In the genomic region with DNA sequence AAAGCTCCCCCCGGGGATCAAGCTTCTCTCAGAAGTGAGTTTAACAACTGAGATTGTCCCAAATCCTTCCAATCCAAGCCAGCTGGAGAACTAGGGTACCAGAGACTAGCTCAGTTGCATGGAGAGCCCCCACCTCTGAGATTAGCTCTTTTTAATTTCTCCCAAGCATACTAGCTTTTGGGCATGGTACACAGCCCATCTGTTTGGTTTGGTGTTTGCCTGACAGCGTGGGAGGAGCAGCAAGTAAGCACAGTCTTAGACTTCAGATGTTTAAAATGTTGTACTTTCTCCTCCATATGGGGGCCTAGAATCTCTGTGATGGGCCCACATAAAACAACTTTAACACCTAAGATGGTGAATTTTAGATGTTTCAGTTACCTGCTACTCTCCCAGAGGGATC, we compare ENCODE assay signal across 16 cellular contexts.
DNase-seq lines count a peak whose midpoint lies in the region; ATAC-seq and TF ChIP-seq lines count a peak whose summit lies in the region.
"Had no signal": no experiment of that assay in that cellular context is flagged by ENCODE, and none has a peak within 500 bp of the region (broad histone marks: within the 10 kb centered on the region; RNA-seq: fewer than 3 reads in every experiment).

No MANE protein-coding gene starts in this region.

- H3K27me3 ChIP-seq in left ventricle myocardium inferior (ENCODE audit: low read depth) (peaks cover 7% of the 10 kb centered on the region), mesendoderm (ENCODE audit: insufficient read depth, low read length, poor library complexity) (no peaks in the 10 kb centered on the region), upper lobe of right lung (no peaks in the 10 kb centered on the region), left lung (no peaks in the 10 kb centered on the region)
- H3K27me3 ChIP-seq: BLaER1 treated with 17β-estradiol and CSF1 and Interleukin-3, amounts not matched to agents 10 nM and 100 nM had no signal

- intact Hi-C loops in left ventricle myocardium inferior (cut with micrococcal nuclease) (no loop called here), cardiac septum (cut with DNase I) (no loop called here), upper lobe of right lung (cut with DNase I) (no loop called here), left lung (cut with DNase I) (no loop called here)

- H3K4me2 ChIP-seq in mesendoderm (ENCODE audit: low read length) = no peak overlapping the region
- H3K4me2 ChIP-seq: BLaER1 treated with 17β-estradiol and CSF1 and Interleukin-3, amounts not matched to agents 10 nM and 100 nM; GM23338 had no signal

- H3K56ac ChIP-seq in mesendoderm (ENCODE audit: low read length) = no peak overlapping the region

- no peak overlapping the region for H2BK15ac ChIP-seq in mesendoderm (replicated peaks; ENCODE audit: low read depth)

- H3K27ac ChIP-seq in left ventricle myocardium inferior (replicated peaks) = peak overlapping the region; percentile 27
- H3K27ac ChIP-seq in cingulate gyrus (ENCODE audit: low read depth, low read length) = peak overlapping the region; percentile 5
- no peak overlapping the region for H3K27ac ChIP-seq in mesendoderm (ENCODE audit: low read depth, low read length)
- no peak overlapping the region for H3K27ac ChIP-seq in upper lobe of right lung
- no peak overlapping the region for H3K27ac ChIP-seq in left lung
- H3K27ac ChIP-seq: 22Rv1; BLaER1 treated with 17β-estradiol and CSF1 and Interleukin-3, amounts not matched to agents 10 nM and 100 nM had no signal

- no CpG with 5 or more reads among the region's 2 CpGs for WGBS in mesendoderm (ENCODE audit: extremely low coverage, insufficient coverage, low lambda C conversion rate)

- no peaks in the 10 kb centered on the region for H3K9me3 ChIP-seq in left ventricle myocardium inferior (replicated peaks)
- H3K9me3 ChIP-seq in upper lobe of right lung = no peaks in the 10 kb centered on the region
- H3K9me3 ChIP-seq in left lung = no peaks in the 10 kb centered on the region
- H3K9me3 ChIP-seq: BLaER1 treated with 17β-estradiol and CSF1 and Interleukin-3, amounts not matched to agents 10 nM and 100 nM had no signal

- no peak overlapping the region for H3K9ac ChIP-seq in mesendoderm (ENCODE audit: low read length)
- H3K9ac ChIP-seq: BLaER1 treated with 17β-estradiol and CSF1 and Interleukin-3, amounts not matched to agents 10 nM and 100 nM had no signal

- no peak overlapping the region for H2BK5ac ChIP-seq in mesendoderm (ENCODE audit: low read length)

- H3K36me3 ChIP-seq in left ventricle myocardium inferior (no peaks in the 10 kb centered on the region), mesendoderm (ENCODE audit: control insufficient read depth, insufficient read depth, low read length) (no peaks in the 10 kb centered on the region), upper lobe of right lung (no peaks in the 10 kb centered on the region), left lung (no peaks in the 10 kb centered on the region)
- H3K36me3 ChIP-seq: BLaER1 treated with 17β-estradiol and CSF1 and Interleukin-3, amounts not matched to agents 10 nM and 100 nM had no signal

- H3K18ac ChIP-seq in mesendoderm (ENCODE audit: low read length) = no peak overlapping the region

- H3K4ac ChIP-seq in mesendoderm (ENCODE audit: low read depth, low read length) = no peak overlapping the region

- H3K4me3 ChIP-seq in left ventricle myocardium inferior (no peak overlapping the region), mesendoderm (ENCODE audit: low read length) (no peak overlapping the region), upper lobe of right lung (no peak overlapping the region), left lung (no peak overlapping the region)
- H3K4me3 ChIP-seq: BLaER1 treated with 17β-estradiol and CSF1 and Interleukin-3, amounts not matched to agents 10 nM and 100 nM; GM12878; GM23338 had no signal

- H3K23ac ChIP-seq in mesendoderm (ENCODE audit: low read length) = no peak overlapping the region

- no peak overlapping the region for H2AK5ac ChIP-seq in mesendoderm (ENCODE audit: low read length)

- H4K5ac ChIP-seq in mesendoderm (ENCODE audit: low read length) = no peak overlapping the region

- DNase-seq in left ventricle myocardium inferior = no peak
- no peak for DNase-seq in cardiac septum (ENCODE audit: low spot score)
- DNase-seq in occipital lobe (lab: John Stamatoyannopoulos, UW) = peak; percentile 30
- DNase-seq in mesendoderm = no peak
- no peak for DNase-seq in upper lobe of right lung
- DNase-seq in left lung = no peak
- DNase-seq: AML-193; Calu3; CD4-positive, CD25-positive, alpha-beta regulatory T cell; DMS 273 treated with DMSO at 0.1 percent for 48 hours; H7 had no signal

- TF ChIP-seq CTCF in left ventricle myocardium inferior (IDR thresholded peaks at IDR 0.05; ENCODE audit: borderline replicate concordance) (no peak), upper lobe of right lung (IDR thresholded peaks at IDR 0.05) (no peak), left lung (IDR thresholded peaks at IDR 0.05) (no peak)

- ATAC-seq in upper lobe of right lung (no peak), left lung (no peak)
- ATAC-seq: GM12878, GM23338 had no signal

- H3K4me1 ChIP-seq in left ventricle myocardium inferior (peaks cover 4% of the 10 kb centered on the region), mesendoderm (ENCODE audit: control insufficient read depth, low read depth, low read length) (no peaks in the 10 kb centered on the region), upper lobe of right lung (no peaks in the 10 kb centered on the region), left lung (no peaks in the 10 kb centered on the region)
- H3K4me1 ChIP-seq: BLaER1 treated with 17β-estradiol and CSF1 and Interleukin-3, amounts not matched to agents 10 nM and 100 nM had no signal

- no peak overlapping the region for H2BK120ac ChIP-seq in mesendoderm (ENCODE audit: low read depth, low read length)

- no peaks in the 10 kb centered on the region for H3K79me1 ChIP-seq in mesendoderm (ENCODE audit: low read length)

- H4K8ac ChIP-seq in mesendoderm (ENCODE audit: low read depth, low read length) = no peak overlapping the region

- no peaks in the 10 kb centered on the region for H3K79me2 ChIP-seq in mesendoderm (ENCODE audit: control insufficient read depth, insufficient read depth, low read length)

Comparison
In these comparisons a context has a peak if more than half of its experiments do, and no peak if none do; other contexts are left out.
1. H3K27ac ChIP-seq: peak in left ventricle myocardium inferior (single experiment) and cingulate gyrus (single experiment); none in mesendoderm (single experiment), upper lobe of right lung (single experiment) and left lung (0 of 2).